Comparison of ENCODE assay signal across 21 cellular contexts in the genomic region with DNA sequence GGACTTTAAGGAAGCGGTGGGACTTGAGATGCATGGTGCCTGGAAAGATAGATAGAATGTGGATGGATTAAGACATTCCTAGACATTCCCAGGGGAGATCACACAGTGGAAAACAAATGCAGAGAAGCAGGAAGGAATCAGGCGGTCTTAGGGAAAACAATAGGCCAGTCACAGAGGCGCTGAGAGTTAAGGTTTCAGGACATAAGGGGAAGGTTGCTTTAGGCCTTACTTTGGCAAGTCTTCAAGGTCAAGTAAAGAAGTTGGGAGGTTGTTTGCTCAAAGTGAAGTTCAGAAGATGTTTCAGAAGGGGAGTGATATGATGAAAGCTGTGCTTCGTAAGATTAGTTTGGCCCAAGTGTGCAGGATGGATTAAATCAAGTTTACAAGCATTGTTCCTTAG.
"Had no signal": no experiment of that assay in that cellular context is flagged by ENCODE, and none has a peak within 500 bp of the region (broad histone marks: within the 10 kb centered on the region; RNA-seq: fewer than 3 reads in every experiment).

No MANE protein-coding gene starts in this region.

- H3K4me3 Mint-ChIP-seq: activated naive CD4-positive, alpha-beta T cell treated with anti-CD3 and anti-CD28 coated beads for 36 hours; activated naive CD8-positive, alpha-beta T cell treated with anti-CD3 and anti-CD28 coated beads, Interleukin-2, amount 50 U/mL, for 24 hours; stimulated activated effector memory CD8-positive, alpha-beta T cell treated with anti-CD3 and anti-CD28 coated beads, Interleukin-12 subunit alpha, Interleukin-12 subunit beta, amount 100 ng/mL, for 72 hours had no signal

- H3K27ac ChIP-seq: ascending aorta, neutrophil, thoracic aorta, upper lobe of right lung had no signal

- H3K4me1 Mint-ChIP-seq: activated naive CD8-positive, alpha-beta T cell treated with anti-CD3 and anti-CD28 coated beads, Interleukin-2, amount 50 U/mL, for 24 hours; naive B cell; stimulated activated effector memory CD8-positive, alpha-beta T cell treated with anti-CD3 and anti-CD28 coated beads, Interleukin-12 subunit alpha, Interleukin-12 subunit beta, amount 100 ng/mL, for 72 hours had no signal

- H3K9me3 ChIP-seq: ascending aorta, neutrophil, thoracic aorta, upper lobe of right lung had no signal

- H3K9me3 Mint-ChIP-seq: activated naive CD4-positive, alpha-beta T cell treated with anti-CD3 and anti-CD28 coated beads for 36 hours; activated naive CD8-positive, alpha-beta T cell treated with anti-CD3 and anti-CD28 coated beads, Interleukin-2, amount 50 U/mL, for 24 hours; activated T-helper 2 cell treated with anti-CD3 and anti-CD28 coated beads, Interferon-gamma antibody, Interleukin-2, Interleukin-4, amounts not matched to agents 10 μg/mL and 5 μg/mL and 100 μg/mL, durations not matched to agents 14 hours and 24 hours and 36 hours; naive B cell; stimulated activated effector memory CD8-positive, alpha-beta T cell treated with anti-CD3 and anti-CD28 coated beads, Interleukin-12 subunit alpha, Interleukin-12 subunit beta, amount 100 ng/mL, for 72 hours had no signal

- H3K27me3 ChIP-seq: ascending aorta, neutrophil, upper lobe of right lung had no signal

- H3K4me1 ChIP-seq: ascending aorta, upper lobe of right lung had no signal

- H3K4me3 ChIP-seq: ascending aorta, lung, thoracic aorta, upper lobe of right lung had no signal

- H3K27me3 Mint-ChIP-seq: activated naive CD8-positive, alpha-beta T cell treated with anti-CD3 and anti-CD28 coated beads, Interleukin-2, amount 50 U/mL, for 24 hours; naive B cell had no signal

- H3K36me3 Mint-ChIP-seq: naive B cell; stimulated activated effector memory CD8-positive, alpha-beta T cell treated with anti-CD3 and anti-CD28 coated beads, Interleukin-12 subunit alpha, Interleukin-12 subunit beta, amount 100 ng/mL, for 72 hours had no signal

- DNase-seq: activated CD4-positive, alpha-beta T cell treated with anti-CD3 and anti-CD28 coated beads for 1 hour; activated CD4-positive, alpha-beta T cell treated with anti-CD3 and anti-CD28 coated beads, Interleukin-2, amount 50 U/mL, for 48 hours; activated naive CD4-positive, alpha-beta T cell treated with anti-CD3 and anti-CD28 coated beads for 36 hours; activated naive CD8-positive, alpha-beta T cell treated with anti-CD3 and anti-CD28 coated beads, Interleukin-2, amount 50 U/mL, for 24 hours; activated T-cell treated with anti-CD3 and anti-CD28 coated beads, Interleukin-2, amount 50 U/mL, for 1 hour; head of caudate nucleus; left colon; naive B cell; posterior cingulate gyrus; retina; T-helper 1 cell; T1000; upper lobe of right lung had no signal

- FAIRE-seq: bronchial epithelial cell, frontal cortex had no signal

- H3K27ac Mint-ChIP-seq: activated naive CD4-positive, alpha-beta T cell treated with anti-CD3 and anti-CD28 coated beads for 36 hours; activated naive CD8-positive, alpha-beta T cell treated with anti-CD3 and anti-CD28 coated beads, Interleukin-2, amount 50 U/mL, for 24 hours; activated T-helper 2 cell treated with anti-CD3 and anti-CD28 coated beads, Interferon-gamma antibody, Interleukin-2, Interleukin-4, amounts not matched to agents 10 μg/mL and 5 μg/mL and 100 μg/mL, durations not matched to agents 14 hours and 24 hours and 36 hours; naive B cell; stimulated activated effector memory CD8-positive, alpha-beta T cell treated with anti-CD3 and anti-CD28 coated beads, Interleukin-12 subunit alpha, Interleukin-12 subunit beta, amount 100 ng/mL, for 72 hours had no signal

- ATAC-seq: activated naive CD8-positive, alpha-beta T cell treated with anti-CD3 and anti-CD28 coated beads, Interleukin-2, amount 50 U/mL, for 24 hours; left colon; stimulated activated effector memory CD8-positive, alpha-beta T cell treated with anti-CD3 and anti-CD28 coated beads, Interleukin-12 subunit alpha, Interleukin-12 subunit beta, amount 100 ng/mL, for 72 hours; upper lobe of right lung had no signal

- H3K36me3 ChIP-seq: ascending aorta, neutrophil, thoracic aorta, upper lobe of right lung had no signal
